Comparison of ENCODE assay signal across 4 cellular contexts in genomic region chr19:10856899-10857298, GRCh38. TPM values are rescaled to one million over a fixed set of nuclear protein-coding genes. Genes with fewer than 3 reads are reported as not detected.
"Had no signal": no experiment of that assay in that cellular context is flagged by ENCODE, and none has a peak within 500 bp of the region (broad histone marks: within the 10 kb centered on the region; RNA-seq: fewer than 3 reads in every experiment).

No MANE protein-coding gene starts in this region.

RNA-seq across cellular contexts. Expression of gene C19orf38, which starts 8.7 kb away (rescaled TPM):
- total RNA-seq: GM23338, H1, H4, H9 had no signal
